Comparison of ENCODE assay signal across 23 cellular contexts in the genomic region with DNA sequence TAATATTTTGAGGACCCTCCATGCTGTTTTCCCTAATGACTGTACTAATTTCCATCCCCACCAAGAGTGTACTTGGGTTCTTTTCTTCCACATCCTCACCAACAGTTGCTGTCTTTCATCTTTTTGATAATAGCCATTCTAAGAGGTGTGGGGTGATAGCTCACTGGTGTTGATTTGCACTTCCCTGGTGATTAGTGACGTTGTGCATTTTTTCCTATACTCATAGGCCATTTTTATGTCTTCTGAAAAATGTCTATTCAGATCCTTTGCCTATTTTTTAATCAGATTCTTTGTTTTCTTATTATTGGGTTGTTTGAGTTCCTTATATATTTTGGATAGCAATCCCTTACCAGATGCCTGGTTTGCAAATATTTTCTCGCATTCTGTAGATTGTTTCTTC.
DNase-seq lines count a peak whose midpoint lies in the region; ATAC-seq, FAIRE-seq and TF ChIP-seq lines count a peak whose summit lies in the region.
"Had no signal": no experiment of that assay in that cellular context is flagged by ENCODE, and none has a peak within 500 bp of the region (broad histone marks: within the 10 kb centered on the region; RNA-seq: fewer than 3 reads in every experiment).

No MANE protein-coding gene starts in this region.

- CTCF ChIA-PET in SK-N-SH (lab: Yijun Ruan, JAX) (interaction anchor here (1.2 kb wide), 1 partner anchor 12 kb away, joined by 3 read pairs; no protein-coding TSS in a partner anchor), K562 (lab: Yijun Ruan, JAX; ENCODE audit: low intra/inter-chr PET ratio) (interaction anchor here (0.6 to 3.8 kb wide), 4 partner anchors 177 to 1605 kb away, joined by 3 to 37 read pairs (median 30); no protein-coding TSS in a partner anchor)

- H3K9me1 ChIP-seq in K562 (ENCODE audit: control insufficient read depth, insufficient read depth, low read length), result no peaks in the 10 kb centered on the region

- H3K27me3 ChIP-seq in SK-N-SH (ENCODE audit: insufficient read depth) (peaks cover 23% of the 10 kb centered on the region), K562 (ENCODE audit: control insufficient read depth in 2 of 2, insufficient read depth in 2 of 2, low read length in 2 of 2) (peaks cover 0 to 4% of the 10 kb centered on the region in 2 experiments; a peak in 1 of 5 replicates)
- H3K27me3 ChIP-seq: BLaER1 treated with 17β-estradiol and CSF1 and Interleukin-3, amounts not matched to agents 10 nM and 100 nM had no signal

- H3K27me3 Mint-ChIP-seq in stimulated activated naive B cell treated with anti-CD40 and anti-IgM and Interleukin-4, amounts not matched to agents 10 μg/mL and 1 μg/mL and 100 μg/mL, for 72 hours, result peaks cover 2 to 18% of the 10 kb centered on the region in 2 donors
- H3K27me3 Mint-ChIP-seq: B cell had no signal

- H3K4me2 ChIP-seq in SK-N-SH (no peak overlapping the region), K562 (ENCODE audit: insufficient read depth, low read length) (no peak overlapping the region)
- H3K4me2 ChIP-seq: BLaER1 treated with 17β-estradiol and CSF1 and Interleukin-3, amounts not matched to agents 10 nM and 100 nM had no signal

- H3K9ac ChIP-seq in SK-N-SH (no peak overlapping the region), K562 (ENCODE audit: insufficient read depth in 1 of 2, low read depth in 2 of 2, low read length in 2 of 2) (no peak overlapping the region)
- H3K9ac ChIP-seq: BLaER1 treated with 17β-estradiol and CSF1 and Interleukin-3, amounts not matched to agents 10 nM and 100 nM had no signal

- H3K4me3 ChIP-seq in SK-N-SH (ENCODE audit: low read depth in 2 of 2, low read length in 1 of 2) (no peak overlapping the region), K562 (no peak overlapping the region)
- H3K4me3 ChIP-seq: A549; BLaER1 treated with 17β-estradiol and CSF1 and Interleukin-3, amounts not matched to agents 10 nM and 100 nM had no signal

- no peaks in the 10 kb centered on the region for H3K36me3 Mint-ChIP-seq in stimulated activated naive B cell treated with anti-CD40 and anti-IgM and Interleukin-4, amounts not matched to agents 10 μg/mL and 1 μg/mL and 100 μg/mL, for 72 hours
- H3K36me3 Mint-ChIP-seq: CD8-positive, alpha-beta T cell had no signal

- peak overlapping the region; percentile 20 for H3K27ac Mint-ChIP-seq in stimulated activated naive B cell treated with anti-CD40 and anti-IgM and Interleukin-4, amounts not matched to agents 10 μg/mL and 1 μg/mL and 100 μg/mL, for 72 hours
- H3K27ac Mint-ChIP-seq: B cell; CD4-positive, alpha-beta T cell; CD8-positive, alpha-beta T cell had no signal

- TF ChIP-seq RAD21 in SK-N-SH (IDR thresholded peaks at IDR 0.05; ENCODE audit: low read length) (no peak), K562 (CRISPR knock-in tag; conservative IDR thresholded peaks at IDR 0.05 in 1 of 2, IDR thresholded peaks at IDR 0.05 in 1 of 2) (no peak)

- DNase-seq in SK-N-SH (no peak), SK-MEL-5 (ENCODE audit: low read depth, low spot score) (peak; percentile 7), K562 (ENCODE audit: extremely low read depth in 1 of 4, low spot score in 3 of 4) (no peak), NCI-H1417 (lab: John Stamatoyannopoulos, UW) (no peak)
- no peak for DNase-seq in stimulated activated naive B cell treated with anti-CD40 and anti-IgM and Interleukin-4, amounts not matched to agents 10 μg/mL and 1 μg/mL and 100 μg/mL, for 72 hours
- DNase-seq: AML-193; Caco-2; Calu3; CD4-positive, alpha-beta T cell; CD8-positive, alpha-beta T cell; DMS79 treated with DMSO at 0.1 percent for 48 hours; GF-D8 had no signal

- POLR2A ChIA-PET in SK-N-SH (lab: Yijun Ruan, JAX) (no interaction called here), K562 (lab: Yijun Ruan, JAX) (no interaction called here)

- WGBS in SK-N-SH (ENCODE audit: low lambda C conversion rate), result 10% methylated on average over 2 of the region's 2 CpGs
- WGBS in K562 (ENCODE audit: insufficient coverage, low coverage, missing lambda C conversion rate), result 58% methylated on average over 2 of the region's 2 CpGs

- H3K27ac ChIP-seq in SK-N-SH (ENCODE audit: low read depth in 2 of 2, low read length in 1 of 2) (no peak overlapping the region), K562 (ENCODE audit: extremely low read depth, low read depth, low read length) (no peak overlapping the region)
- H3K27ac ChIP-seq: 22Rv1; A549; BLaER1 treated with 17β-estradiol and CSF1 and Interleukin-3, amounts not matched to agents 10 nM and 100 nM; C4-2B had no signal

- in situ Hi-C loops in SK-MEL-5 (cut with HindIII; ENCODE audit: low pct_unique_long_range_greater_than_20kb, low sequenced_read_pairs) (no loop called here), K562 (cut with MboI) (loop anchor here (5.0 kb wide), 1 partner anchor 111 kb away; no protein-coding TSS in a partner anchor)

- TF ChIP-seq EP300 in SK-N-SH (IDR thresholded peaks at IDR 0.05; ENCODE audit: borderline replicate concordance in 1 of 2, low read depth in 1 of 2, low read length in 1 of 2), result no peak
- no peak for TF ChIP-seq EP300 in K562 (IDR thresholded peaks at IDR 0.05; ENCODE audit: low read length)

- H3K9me3 Mint-ChIP-seq in stimulated activated naive B cell treated with anti-CD40 and anti-IgM and Interleukin-4, amounts not matched to agents 10 μg/mL and 1 μg/mL and 100 μg/mL, for 72 hours, result no peaks in the 10 kb centered on the region
- H3K9me3 Mint-ChIP-seq: CD4-positive, alpha-beta T cell; CD8-positive, alpha-beta T cell had no signal

- no peak overlapping the region for H3K4me3 Mint-ChIP-seq in stimulated activated naive B cell treated with anti-CD40 and anti-IgM and Interleukin-4, amounts not matched to agents 10 μg/mL and 1 μg/mL and 100 μg/mL, for 72 hours
- H3K4me3 Mint-ChIP-seq: B cell; CD4-positive, alpha-beta T cell; CD8-positive, alpha-beta T cell had no signal

- intact Hi-C loops in K562 (cut with micrococcal nuclease), result no loop called here

- no peaks in the 10 kb centered on the region for H4K20me1 ChIP-seq in SK-N-SH (ENCODE audit: insufficient read depth)
- no peaks in the 10 kb centered on the region for H4K20me1 ChIP-seq in K562 (replicated peaks; ENCODE audit: control insufficient read depth, insufficient read depth, low read length)
- H4K20me1 ChIP-seq: BLaER1 treated with 17β-estradiol and CSF1 and Interleukin-3, amounts not matched to agents 10 nM and 100 nM had no signal

- no peak overlapping the region for H2AFZ ChIP-seq in SK-N-SH (ENCODE audit: low read depth)
- H2AFZ ChIP-seq in K562 (ENCODE audit: low read depth, low read length), result 0 out of 2 replicates have a peak overlapping the region, but pooled peaks have one; percentile 15

- H3K9me2 ChIP-seq in SK-N-SH, result no peaks in the 10 kb centered on the region

- H3K36me3 ChIP-seq in SK-N-SH (replicated peaks in 1 of 2; ENCODE audit: control insufficient read depth in 1 of 2, insufficient read depth in 2 of 2, low read length in 1 of 2), result no peaks in the 10 kb centered on the region
- no peaks in the 10 kb centered on the region for H3K36me3 ChIP-seq in K562 (ENCODE audit: control insufficient read depth, insufficient read depth, low read length)
- H3K36me3 ChIP-seq: BLaER1 treated with 17β-estradiol and CSF1 and Interleukin-3, amounts not matched to agents 10 nM and 100 nM had no signal

- no peak for TF ChIP-seq POLR2A in K562 (conservative IDR thresholded peaks at IDR 0.05)

- H3K4me1 Mint-ChIP-seq in stimulated activated naive B cell treated with anti-CD40 and anti-IgM and Interleukin-4, amounts not matched to agents 10 μg/mL and 1 μg/mL and 100 μg/mL, for 72 hours, result peaks cover 4 to 16% of the 10 kb centered on the region in 2 donors

- H3K79me2 ChIP-seq in SK-N-SH (ENCODE audit: insufficient read depth) (no peaks in the 10 kb centered on the region), K562 (ENCODE audit: control insufficient read depth, insufficient read depth, low read length) (no peaks in the 10 kb centered on the region)

- H3K9me3 ChIP-seq in SK-N-SH (no peaks in the 10 kb centered on the region), K562 (replicated peaks; ENCODE audit: control insufficient read depth, insufficient read depth, low read depth, low read length) (no peaks in the 10 kb centered on the region)
- H3K9me3 ChIP-seq: A549; BLaER1 treated with 17β-estradiol and CSF1 and Interleukin-3, amounts not matched to agents 10 nM and 100 nM; Caco-2 had no signal

- ATAC-seq in SK-N-SH treated with all-trans-retinoic acid at 6 μM for 48 hours, result no peak
- ATAC-seq in K562, result no peak
- ATAC-seq in stimulated activated naive B cell treated with anti-CD40 and anti-IgM and Interleukin-4, amounts not matched to agents 10 μg/mL and 1 μg/mL and 100 μg/mL, for 72 hours (replicated peaks), result no peak
- ATAC-seq in GM21367 (IDR thresholded peaks at IDR 0.05; ENCODE audit: unreplicated experiment), result no peak
- ATAC-seq: A549; CD8-positive, alpha-beta T cell had no signal

- H3F3A ChIP-seq in SK-N-SH (replicated peaks; ENCODE audit: insufficient read depth), result peaks cover 2% of the 10 kb centered on the region

- TF ChIP-seq CTCF in SK-N-SH (IDR thresholded peaks at IDR 0.05) (no peak), K562 (IDR thresholded peaks at IDR 0.05 in 2 of 3, conservative IDR thresholded peaks at IDR 0.05 in 1 of 3; ENCODE audit: insufficient read depth in 2 of 3, low read depth in 1 of 3, low read length in 3 of 3) (no peak)

- no peak for FAIRE-seq in K562 (lab: Jason Lieb, UNC)
- FAIRE-seq: A549, D721Med, G401.6, GM12891, GM19239 had no signal

- H3K4me1 ChIP-seq in SK-N-SH (ENCODE audit: control insufficient read depth in 1 of 2, insufficient read depth in 2 of 2, low read depth in 1 of 2, low read length in 1 of 2) (no peaks in the 10 kb centered on the region), K562 (replicated peaks in 1 of 2; ENCODE audit: control insufficient read depth in 2 of 2, insufficient read depth in 2 of 2, low read length in 2 of 2) (peaks cover 7 to 18% of the 10 kb centered on the region in 2 experiments; a peak in 4 of 5 replicates)
- H3K4me1 ChIP-seq: A549, Caco-2 had no signal

- no TSS peak for BruUV-seq in K562 (replicated peaks; lab: Mats Ljungman, UMichigan)

TF ChIP-seq in SK-N-SH, 30 proteins besides CTCF, POLR2A, EP300 and RAD21:
- TF ChIP-seq RXRA (IDR thresholded peaks at IDR 0.05; ENCODE audit: borderline replicate concordance, low read depth) (no peak), TAF1 (IDR thresholded peaks at IDR 0.05; ENCODE audit: borderline replicate concordance, low read depth, low read length) (no peak), FOXJ3 (CRISPR knock-in tag; IDR thresholded peaks at IDR 0.05) (no peak), RFX5 (IDR thresholded peaks at IDR 0.05; ENCODE audit: low read length) (peak; percentile 69)

TF ChIP-seq in SK-N-SH treated with all-trans-retinoic acid at 6 μM for 48 hours, 23 proteins besides CTCF, POLR2A, EP300 and RAD21 (continues in another document):
- TF ChIP-seq TOX (CRISPR knock-in tag; IDR thresholded peaks at IDR 0.05; ENCODE audit: borderline replicate concordance) (no peak), ZNF70 (CRISPR knock-in tag; IDR thresholded peaks at IDR 0.05) (no peak), OSR1 (CRISPR knock-in tag; IDR thresholded peaks at IDR 0.05) (no peak), ISL1 (CRISPR knock-in tag; IDR thresholded peaks at IDR 0.05) (no peak)

TF ChIP-seq in K562, 482 proteins besides CTCF, POLR2A, EP300 and RAD21:
- TF ChIP-seq RBFOX2 (IDR thresholded peaks at IDR 0.05; ENCODE audit: low read depth, low read length) (no peak), RFX5 (IDR thresholded peaks at IDR 0.05; ENCODE audit: low read depth, low read length) (peak; percentile 42; the same call in 1 of the 2 replicates)

Comparison
In these comparisons a context has a peak if more than half of its experiments do, and no peak if none do; other contexts are left out.
1. Of the 27 proteins assayed by ChIP-seq in both K562 and SK-N-SH: peak only in K562: none; only in SK-N-SH: none; in both: RFX5; in neither: 26.